In genomic region chr2:189287982-189288494, GRCh38 we compare ENCODE assay signal across 8 cellular contexts.
DNase-seq lines count a peak whose midpoint lies in the region; ATAC-seq and TF ChIP-seq lines count a peak whose summit lies in the region.

No MANE protein-coding gene starts in this region.

- POLR2A ChIA-PET in WTC11 (lab: Charles Lee), result no interaction called here

- H3K4me3 Mint-ChIP-seq in WTC11, result no peak overlapping the region
- peak overlapping the region in 1 of 2 donors; percentile 10 for H3K4me3 Mint-ChIP-seq in stimulated activated naive CD8-positive, alpha-beta T cell treated with anti-CD3 and anti-CD28 coated beads, Interleukin-15, amount 100 ng/mL, for 72 hours

- peaks cover 14% of the 10 kb centered on the region for H3K4me1 Mint-ChIP-seq in WTC11
- peaks cover 68% of the 10 kb centered on the region for H3K4me1 Mint-ChIP-seq in stimulated activated naive CD8-positive, alpha-beta T cell treated with anti-CD3 and anti-CD28 coated beads, Interleukin-15, amount 100 ng/mL, for 72 hours

- H3K27ac Mint-ChIP-seq in WTC11, result no peak overlapping the region
- peak overlapping the region; percentile 23 to 84 for H3K27ac Mint-ChIP-seq in stimulated activated naive CD8-positive, alpha-beta T cell treated with anti-CD3 and anti-CD28 coated beads, Interleukin-15, amount 100 ng/mL, for 72 hours

- intact Hi-C loops in left ventricle myocardium superior (cut with micrococcal nuclease), result loop anchor here (10.0 kb wide), 1 partner anchor 173 kb away; no protein-coding TSS in a partner anchor

- CTCF ChIA-PET in WTC11 (lab: Charles Lee), result interaction anchor here (0.6 to 1.9 kb wide), 10 partner anchors 77 to 764 kb away, joined by 3 to 23 read pairs (median 4); no protein-coding TSS in a partner anchor

- no peak overlapping the region for H3K4me3 ChIP-seq in LNCaP clone FGC (ENCODE audit: low read depth, low read length)

- ATAC-seq in GM21786 (IDR thresholded peaks at IDR 0.05; ENCODE audit: unreplicated experiment) (peak; percentile 80), WTC11 (peak; percentile 82), left ventricle myocardium superior (peak; percentile 62), HG02623 (IDR thresholded peaks at IDR 0.05; ENCODE audit: unreplicated experiment) (no peak)
- ATAC-seq in stimulated activated naive CD8-positive, alpha-beta T cell treated with anti-CD3 and anti-CD28 coated beads, Interleukin-15, amount 100 ng/mL, for 72 hours, result peak; percentile 76

- H3K36me3 Mint-ChIP-seq in WTC11, result no peaks in the 10 kb centered on the region

- TF ChIP-seq CTCF in LNCaP clone FGC (IDR thresholded peaks at IDR 0.05; ENCODE audit: control insufficient read depth, extremely low read depth, insufficient read depth) (peak; percentile 50), WTC11 (IDR thresholded peaks at IDR 0.05) (no peak)

- H3K27me3 Mint-ChIP-seq in WTC11 (ENCODE audit: low read depth), result no peaks in the 10 kb centered on the region
- H3K27me3 Mint-ChIP-seq in stimulated activated naive CD8-positive, alpha-beta T cell treated with anti-CD3 and anti-CD28 coated beads, Interleukin-15, amount 100 ng/mL, for 72 hours, result no peaks in the 10 kb centered on the region

- peak; percentile 11 for DNase-seq in NCI-H345 (lab: John Stamatoyannopoulos, UW)
- DNase-seq in NCI-H345 treated with DMSO at 0.1 percent for 48 hours (lab: John Stamatoyannopoulos, UW; ENCODE audit: unreplicated experiment), result no peak
- peak; percentile 39 for DNase-seq in LNCaP clone FGC (ENCODE audit: low read depth)
- no peak for DNase-seq in WTC11 (ENCODE audit: low spot score)
- DNase-seq in left ventricle myocardium superior, result no peak
- DNase-seq in stimulated activated naive CD8-positive, alpha-beta T cell treated with anti-CD3 and anti-CD28 coated beads, Interleukin-15, amount 100 ng/mL, for 72 hours, result no peak

- peaks cover 8% of the 10 kb centered on the region for H3K9me3 Mint-ChIP-seq in WTC11
- peaks cover 9 to 20% of the 10 kb centered on the region in 2 donors for H3K9me3 Mint-ChIP-seq in stimulated activated naive CD8-positive, alpha-beta T cell treated with anti-CD3 and anti-CD28 coated beads, Interleukin-15, amount 100 ng/mL, for 72 hours

TF ChIP-seq in WTC11, 78 proteins besides CTCF, POLR2A, EP300 and RAD21:
- TF ChIP-seq, protein P1, sequence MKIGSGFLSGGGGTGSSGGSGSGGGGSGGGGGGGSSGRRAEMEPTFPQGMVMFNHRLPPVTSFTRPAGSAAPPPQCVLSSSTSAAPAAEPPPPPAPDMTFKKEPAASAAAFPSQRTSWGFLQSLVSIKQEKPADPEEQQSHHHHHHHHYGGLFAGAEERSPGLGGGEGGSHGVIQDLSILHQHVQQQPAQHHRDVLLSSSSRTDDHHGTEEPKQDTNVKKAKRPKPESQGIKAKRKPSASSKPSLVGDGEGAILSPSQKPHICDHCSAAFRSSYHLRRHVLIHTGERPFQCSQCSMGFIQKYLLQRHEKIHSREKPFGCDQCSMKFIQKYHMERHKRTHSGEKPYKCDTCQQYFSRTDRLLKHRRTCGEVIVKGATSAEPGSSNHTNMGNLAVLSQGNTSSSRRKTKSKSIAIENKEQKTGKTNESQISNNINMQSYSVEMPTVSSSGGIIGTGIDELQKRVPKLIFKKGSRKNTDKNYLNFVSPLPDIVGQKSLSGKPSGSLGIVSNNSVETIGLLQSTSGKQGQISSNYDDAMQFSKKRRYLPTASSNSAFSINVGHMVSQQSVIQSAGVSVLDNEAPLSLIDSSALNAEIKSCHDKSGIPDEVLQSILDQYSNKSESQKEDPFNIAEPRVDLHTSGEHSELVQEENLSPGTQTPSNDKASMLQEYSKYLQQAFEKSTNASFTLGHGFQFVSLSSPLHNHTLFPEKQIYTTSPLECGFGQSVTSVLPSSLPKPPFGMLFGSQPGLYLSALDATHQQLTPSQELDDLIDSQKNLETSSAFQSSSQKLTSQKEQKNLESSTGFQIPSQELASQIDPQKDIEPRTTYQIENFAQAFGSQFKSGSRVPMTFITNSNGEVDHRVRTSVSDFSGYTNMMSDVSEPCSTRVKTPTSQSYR (CRISPR knock-in tag; IDR thresholded peaks at IDR 0.05), result no peak
- TF ChIP-seq ZNF121 (CRISPR knock-in tag; IDR thresholded peaks at IDR 0.05) (no peak), TEAD4 (CRISPR knock-in tag; IDR thresholded peaks at IDR 0.05) (no peak), MLX (CRISPR knock-in tag; IDR thresholded peaks at IDR 0.05) (no peak), HMGA2 (CRISPR knock-in tag; IDR thresholded peaks at IDR 0.05) (no peak), ZNF219 (CRISPR knock-in tag; IDR thresholded peaks at IDR 0.05; ENCODE audit: borderline replicate concordance) (no peak), TP53 (CRISPR knock-in tag; IDR thresholded peaks at IDR 0.05) (no peak), ZBTB43 (CRISPR knock-in tag; IDR thresholded peaks at IDR 0.05) (no peak), GTF2I (CRISPR knock-in tag; conservative IDR thresholded peaks at IDR 0.05) (no peak), FOXK1 (CRISPR knock-in tag; IDR thresholded peaks at IDR 0.05) (no peak), SMAD4 (CRISPR knock-in tag; IDR thresholded peaks at IDR 0.05) (no peak), ATF1 (CRISPR knock-in tag; IDR thresholded peaks at IDR 0.05) (no peak), PRRX2 (CRISPR knock-in tag; IDR thresholded peaks at IDR 0.05) (no peak), ATF3 (CRISPR knock-in tag; conservative IDR thresholded peaks at IDR 0.05) (no peak)
- TF ChIP-seq, protein P2, sequence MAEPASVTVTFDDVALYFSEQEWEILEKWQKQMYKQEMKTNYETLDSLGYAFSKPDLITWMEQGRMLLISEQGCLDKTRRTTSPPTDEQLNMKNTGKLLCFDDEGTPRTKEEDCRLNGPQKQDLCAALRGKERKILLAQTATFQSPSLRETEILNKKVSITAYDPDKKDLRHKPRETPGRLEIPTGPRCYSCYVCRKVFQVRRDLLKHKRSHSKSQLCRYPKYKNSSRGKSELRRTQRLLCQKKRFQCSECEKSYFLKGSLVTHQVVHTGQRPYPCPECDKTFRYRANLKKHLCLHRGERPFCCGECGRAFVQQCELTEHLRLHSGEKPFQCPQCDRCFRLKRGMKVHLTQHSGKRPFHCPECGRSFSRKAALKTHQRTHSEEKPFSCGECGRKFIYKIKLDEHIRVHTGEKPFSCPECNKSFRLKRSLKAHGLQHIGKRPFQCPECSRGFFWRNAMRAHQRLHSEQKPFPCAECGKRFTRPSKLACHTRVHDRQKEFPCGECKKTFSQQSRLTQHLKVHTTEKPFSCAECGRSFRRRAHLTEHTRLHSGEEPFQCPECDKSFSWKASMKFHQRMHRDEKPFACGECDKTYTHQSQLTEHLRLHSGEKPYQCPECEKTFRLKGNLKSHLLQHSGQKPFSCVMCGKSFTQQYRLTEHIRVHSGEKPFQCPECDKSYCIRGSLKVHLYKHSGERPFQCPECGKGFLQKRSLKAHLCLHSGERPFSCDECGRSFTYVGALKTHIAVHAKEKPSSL (CRISPR knock-in tag; conservative IDR thresholded peaks at IDR 0.05), result no peak
- TF ChIP-seq, protein P3, sequence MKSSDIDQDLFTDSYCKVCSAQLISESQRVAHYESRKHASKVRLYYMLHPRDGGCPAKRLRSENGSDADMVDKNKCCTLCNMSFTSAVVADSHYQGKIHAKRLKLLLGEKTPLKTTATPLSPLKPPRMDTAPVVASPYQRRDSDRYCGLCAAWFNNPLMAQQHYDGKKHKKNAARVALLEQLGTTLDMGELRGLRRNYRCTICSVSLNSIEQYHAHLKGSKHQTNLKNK (CRISPR knock-in tag; IDR thresholded peaks at IDR 0.05), result no peak

Comparison
In these comparisons a context has a peak if more than half of its experiments do, and no peak if none do; other contexts are left out.
1. DNase-seq: peak in NCI-H345 (single experiment) and LNCaP clone FGC (single experiment); none in NCI-H345 treated with DMSO at 0.1 percent for 48 hours (single experiment), WTC11 (single experiment), left ventricle myocardium superior (single experiment) and stimulated activated naive CD8-positive, alpha-beta T cell treated with anti-CD3 and anti-CD28 coated beads, Interleukin-15, amount 100 ng/mL, for 72 hours (0 of 2).